ENCODE assay signal across 8 cellular contexts in genomic region chr7:16891338-16891737, GRCh38. TPM values are rescaled to one million over a fixed set of nuclear protein-coding genes. Genes with fewer than 3 reads are reported as not detected.
DNase-seq lines count a peak whose midpoint lies in the region; ATAC-seq and TF ChIP-seq lines count a peak whose summit lies in the region.

No MANE protein-coding gene starts in this region.

- TF ChIP-seq CTCF in tibial nerve (IDR thresholded peaks at IDR 0.05) (peak in 4 of 5 experiments; percentile 29 to 49 (median 33)), coronary artery (IDR thresholded peaks at IDR 0.05) (no peak)

- DNase-seq in NCI-H1436 (lab: John Stamatoyannopoulos, UW) (peak; percentile 31), NCI-H1436 treated with DMSO at 0.1 percent for 48 hours (lab: John Stamatoyannopoulos, UW) (no peak), NCI-H1105 treated with DMSO at 0.1 percent for 48 hours (lab: John Stamatoyannopoulos, UW) (peak; percentile 51), amniotic stem cell (lab: John Stamatoyannopoulos, UW) (peak; percentile 47), inferior parietal cortex (ENCODE audit: extremely low spot score) (peak; percentile 50), tibial nerve (ENCODE audit: low spot score in 2 of 2) (peak in 1 of 2 donors; percentile 13), coronary artery (ENCODE audit: low spot score) (no peak)

- H3K4me1 ChIP-seq in tibial nerve: peaks cover 0 to 13% (median 0%) of the 10 kb centered on the region in 4 donors

- no peak for TF ChIP-seq POLR2A in tibial nerve (IDR thresholded peaks at IDR 0.05)

- no peaks in the 10 kb centered on the region for H3K36me3 ChIP-seq in tibial nerve

- WGBS in tibial nerve, 2 donors: 34 to 41% methylated on average over 2 of the region's 2 CpGs

- H3K27ac ChIP-seq in tibial nerve (no peak overlapping the region), coronary artery (no peak overlapping the region)

- peak; percentile 76 for ATAC-seq in GM21786 (IDR thresholded peaks at IDR 0.05; ENCODE audit: unreplicated experiment)

- H3K4me3 ChIP-seq in tibial nerve: no peak overlapping the region
- no peak overlapping the region for H3K4me3 ChIP-seq in coronary artery

- no peaks in the 10 kb centered on the region for H3K27me3 ChIP-seq in tibial nerve

- peaks cover 0 to 3% (median 0%) of the 10 kb centered on the region in 4 donors for H3K9me3 ChIP-seq in tibial nerve

- TF ChIP-seq EP300 in tibial nerve (IDR thresholded peaks at IDR 0.05): no peak

RNA-seq across cellular contexts. Expression of gene AGR3, which starts 9.6 kb away (rescaled TPM):
- not detected for total RNA-seq in tibial nerve

Comparison
In these comparisons a context has a peak if more than half of its experiments do, and no peak if none do; other contexts are left out.
1. DNase-seq: peak in NCI-H1436 (single experiment), NCI-H1105 treated with DMSO at 0.1 percent for 48 hours (single experiment), amniotic stem cell (single experiment) and inferior parietal cortex (single experiment); none in NCI-H1436 treated with DMSO at 0.1 percent for 48 hours (single experiment) and coronary artery (single experiment).